ENCODE assay signal across 20 cellular contexts in the genomic region with DNA sequence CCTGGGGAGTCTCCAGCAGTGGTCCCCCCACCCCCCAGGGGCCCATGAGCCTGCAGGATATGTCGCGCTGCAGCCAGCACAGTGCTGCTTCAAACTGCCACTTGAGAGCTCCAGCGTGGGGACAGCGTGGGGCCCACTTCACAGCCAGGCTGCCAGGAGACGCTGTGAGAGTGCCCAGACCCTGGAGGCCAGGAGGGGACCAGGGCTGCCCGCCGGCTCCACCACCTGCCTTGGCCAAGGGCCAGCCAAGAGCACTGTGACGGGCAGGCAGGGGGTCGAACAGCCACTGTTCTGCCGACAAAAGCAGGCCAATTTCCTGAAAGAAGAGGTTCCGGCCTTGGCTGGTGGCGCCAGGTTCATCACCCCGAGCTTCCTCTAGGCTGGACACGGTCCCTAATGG.
DNase-seq lines count a peak whose midpoint lies in the region; ATAC-seq and TF ChIP-seq lines count a peak whose summit lies in the region.
"Had no signal": no experiment of that assay in that cellular context is flagged by ENCODE, and none has a peak within 500 bp of the region (broad histone marks: within the 10 kb centered on the region; RNA-seq: fewer than 3 reads in every experiment).

No MANE protein-coding gene starts in this region.

- H3K4me3 ChIP-seq in stomach smooth muscle (ENCODE audit: low read length in 2 of 2) = peak overlapping the region in 1 of 2 donors; percentile 55
- H3K4me3 ChIP-seq: upper lobe of right lung had no signal

- peak overlapping the region; percentile 89 for H3K27ac ChIP-seq in stomach smooth muscle (ENCODE audit: low read length)
- H3K27ac ChIP-seq: parathyroid adenoma, upper lobe of right lung had no signal

- H3K36me3 ChIP-seq in stomach smooth muscle (ENCODE audit: control insufficient read depth in 2 of 2, insufficient read depth in 2 of 2, low read length in 2 of 2) = no peaks in the 10 kb centered on the region
- H3K36me3 ChIP-seq: upper lobe of right lung had no signal

- TF ChIP-seq CTCF in nephron progenitor cell (IDR thresholded peaks at IDR 0.05) = no peak
- TF ChIP-seq CTCF in activated CD8-positive, alpha-beta T cell treated with anti-CD3 and anti-CD28 coated beads for 36 hours (IDR thresholded peaks at IDR 0.05) = no peak

- CTCF ChIA-PET in activated CD8-positive, alpha-beta T cell treated with anti-CD3 and anti-CD28 coated beads for 36 hours (lab: Charles Lee) = no interaction called here

- H3K9me3 ChIP-seq in stomach smooth muscle (ENCODE audit: control insufficient read depth in 2 of 2, low read length in 2 of 2) = no peaks in the 10 kb centered on the region
- H3K9me3 ChIP-seq: upper lobe of right lung had no signal

- peaks cover 53% of the 10 kb centered on the region for H3K4me1 Mint-ChIP-seq in nephron progenitor cell
- H3K4me1 Mint-ChIP-seq in activated CD8-positive, alpha-beta T cell treated with anti-CD3 and anti-CD28 coated beads for 36 hours (ENCODE audit: low read depth) = no peaks in the 10 kb centered on the region

- no peaks in the 10 kb centered on the region for H3K36me3 Mint-ChIP-seq in nephron progenitor cell (ENCODE audit: low read depth)
- no peaks in the 10 kb centered on the region for H3K36me3 Mint-ChIP-seq in activated CD8-positive, alpha-beta T cell treated with anti-CD3 and anti-CD28 coated beads for 36 hours (ENCODE audit: low read depth)
- H3K36me3 Mint-ChIP-seq: activated CD8-positive, alpha-beta memory T cell treated with anti-CD3 and anti-CD28 coated beads, Interleukin-2, amount 10 ng/mL, durations not matched to agents 7 days and 5 days; CD4-positive, CD25-positive, alpha-beta regulatory T cell had no signal

- H3K9me3 Mint-ChIP-seq in nephron progenitor cell = no peaks in the 10 kb centered on the region
- no peaks in the 10 kb centered on the region for H3K9me3 Mint-ChIP-seq in activated CD8-positive, alpha-beta T cell treated with anti-CD3 and anti-CD28 coated beads for 36 hours
- H3K9me3 Mint-ChIP-seq: T-helper 2 cell treated with Interferon-gamma antibody and Interleukin-4, amounts not matched to agents 5 μg/mL and 100 μg/mL, for 36 hours had no signal

- POLR2A ChIA-PET in activated CD8-positive, alpha-beta T cell treated with anti-CD3 and anti-CD28 coated beads for 36 hours (lab: Charles Lee) = interaction anchor here (0.9 kb wide), 1 partner anchor 9 kb away, joined by 3 read pairs; no protein-coding TSS in a partner anchor

- H3K27ac Mint-ChIP-seq in nephron progenitor cell = no peak overlapping the region
- no peak overlapping the region for H3K27ac Mint-ChIP-seq in activated CD8-positive, alpha-beta T cell treated with anti-CD3 and anti-CD28 coated beads for 36 hours
- H3K27ac Mint-ChIP-seq: activated CD8-positive, alpha-beta memory T cell treated with anti-CD3 and anti-CD28 coated beads, Interleukin-2, amount 10 ng/mL, durations not matched to agents 7 days and 5 days; CD4-positive, CD25-positive, alpha-beta regulatory T cell; T-helper 2 cell treated with Interferon-gamma antibody and Interleukin-4, amounts not matched to agents 5 μg/mL and 100 μg/mL, for 36 hours had no signal

- no peaks in the 10 kb centered on the region for H3K27me3 ChIP-seq in stomach smooth muscle (ENCODE audit: control insufficient read depth in 1 of 2, insufficient read depth in 2 of 2, low read length in 2 of 2)
- H3K27me3 ChIP-seq: upper lobe of right lung had no signal

- peak; percentile 75 to 90 for DNase-seq in NCI-H2081 (lab: John Stamatoyannopoulos, UW)
- no peak for DNase-seq in NCI-H2081 treated with DMSO at 0.1 percent for 48 hours (lab: John Stamatoyannopoulos, UW)
- peak; percentile 11 for DNase-seq in NCI-H2029 treated with DMSO at 0.1 percent for 48 hours (lab: John Stamatoyannopoulos, UW)
- DNase-seq in cerebellum (ENCODE audit: low spot score) = peak; percentile 69
- no peak for DNase-seq in nephron progenitor cell
- DNase-seq in activated CD8-positive, alpha-beta T cell treated with anti-CD3 and anti-CD28 coated beads for 36 hours = no peak
- DNase-seq: activated CD4-positive, CD25-positive, alpha-beta regulatory T cell treated with anti-CD3 and anti-CD28 coated beads, Interleukin-2, amount 50 U/mL, for 72 hours; activated CD8-positive, alpha-beta memory T cell treated with anti-CD3 and anti-CD28 coated beads, Interleukin-2, amount 10 ng/mL, durations not matched to agents 7 days and 5 days; activated effector memory CD4-positive, alpha-beta T cell treated with Interleukin-2 at 50 U/mL for 16 hours; amniotic stem cell; CD4-positive, CD25-positive, alpha-beta regulatory T cell; Karpas-422; SIG-M5; small intestine; upper lobe of right lung had no signal

- intact Hi-C loops in activated CD8-positive, alpha-beta T cell treated with anti-CD3 and anti-CD28 coated beads for 36 hours (cut with micrococcal nuclease) = no loop called here

- no peak overlapping the region for H3K4me3 Mint-ChIP-seq in nephron progenitor cell
- H3K4me3 Mint-ChIP-seq in activated CD8-positive, alpha-beta T cell treated with anti-CD3 and anti-CD28 coated beads for 36 hours = no peak overlapping the region
- H3K4me3 Mint-ChIP-seq: activated CD8-positive, alpha-beta memory T cell treated with anti-CD3 and anti-CD28 coated beads, Interleukin-2, amount 10 ng/mL, durations not matched to agents 7 days and 5 days; CD4-positive, CD25-positive, alpha-beta regulatory T cell; T-helper 2 cell treated with Interferon-gamma antibody and Interleukin-4, amounts not matched to agents 5 μg/mL and 100 μg/mL, for 36 hours had no signal

- H3K9ac ChIP-seq in stomach smooth muscle (ENCODE audit: low read length in 2 of 2) = no peak overlapping the region
- H3K9ac ChIP-seq: parathyroid adenoma had no signal

- H3K27me3 Mint-ChIP-seq in nephron progenitor cell (ENCODE audit: low read depth, poor library complexity) = peaks cover 32% of the 10 kb centered on the region
- H3K27me3 Mint-ChIP-seq in activated CD8-positive, alpha-beta T cell treated with anti-CD3 and anti-CD28 coated beads for 36 hours = no peaks in the 10 kb centered on the region
- H3K27me3 Mint-ChIP-seq: activated CD8-positive, alpha-beta memory T cell treated with anti-CD3 and anti-CD28 coated beads, Interleukin-2, amount 10 ng/mL, durations not matched to agents 7 days and 5 days; CD4-positive, CD25-positive, alpha-beta regulatory T cell had no signal

- no peak for ATAC-seq in activated CD8-positive, alpha-beta T cell treated with anti-CD3 and anti-CD28 coated beads for 36 hours
- no peak for ATAC-seq in HG03139 (IDR thresholded peaks at IDR 0.05; ENCODE audit: unreplicated experiment)
- ATAC-seq: activated CD8-positive, alpha-beta memory T cell treated with anti-CD3 and anti-CD28 coated beads, Interleukin-2, amount 10 ng/mL, durations not matched to agents 7 days and 5 days; left lobe of liver had no signal

- peaks cover 67% of the 10 kb centered on the region for H3K4me1 ChIP-seq in stomach smooth muscle (ENCODE audit: control insufficient read depth, insufficient read depth, low read length)
- H3K4me1 ChIP-seq: parathyroid adenoma had no signal

Comparison
In these comparisons a context has a peak if more than half of its experiments do, and no peak if none do; other contexts are left out.
1. DNase-seq: peak in NCI-H2081 (2 of 2), NCI-H2029 treated with DMSO at 0.1 percent for 48 hours (single experiment) and cerebellum (single experiment); none in NCI-H2081 treated with DMSO at 0.1 percent for 48 hours (single experiment), nephron progenitor cell (single experiment) and activated CD8-positive, alpha-beta T cell treated with anti-CD3 and anti-CD28 coated beads for 36 hours (single experiment).